ENCODE assay signal across 16 cellular contexts in the genomic region with DNA sequence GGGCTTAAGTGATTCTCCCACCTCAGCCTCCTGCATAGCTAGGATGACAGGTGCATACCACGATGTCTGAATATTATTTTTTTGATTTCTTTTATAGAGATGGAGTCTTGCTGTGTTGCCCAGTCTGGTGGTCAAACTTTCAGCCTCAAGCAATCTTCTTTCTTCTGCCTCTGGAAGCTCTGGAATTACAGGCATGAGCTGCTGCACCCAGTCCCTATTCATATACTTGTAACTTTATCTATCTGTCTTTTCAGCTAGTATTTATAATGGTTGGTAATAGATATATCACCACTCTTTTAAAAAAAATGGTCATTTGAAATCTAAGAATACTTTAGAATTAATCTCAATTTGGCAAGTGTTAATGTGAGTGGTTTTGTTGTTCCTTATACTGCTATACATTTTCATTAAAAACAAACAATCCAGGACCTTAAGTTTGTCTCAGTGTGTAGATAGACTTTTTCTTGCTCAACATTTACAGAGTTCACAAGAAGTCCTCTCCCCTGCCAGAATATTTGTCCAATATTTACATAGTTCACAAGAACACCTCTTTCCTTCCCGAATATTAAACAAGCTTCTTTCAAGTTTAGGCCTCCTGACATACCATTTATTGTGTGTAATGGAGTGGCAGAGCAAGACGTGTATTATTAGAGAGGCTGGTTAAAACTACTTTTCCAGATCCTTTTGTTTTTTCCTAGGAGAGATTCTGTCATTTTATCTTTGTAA.
"Had no signal": no experiment of that assay in that cellular context is flagged by ENCODE, and none has a peak within 500 bp of the region (broad histone marks: within the 10 kb centered on the region; RNA-seq: fewer than 3 reads in every experiment).

No MANE protein-coding gene starts in this region.

- H3K27ac ChIP-seq: coronary artery, dorsolateral prefrontal cortex, foreskin keratinocyte, heart right ventricle, left ventricle myocardium inferior had no signal

- ATAC-seq: foreskin keratinocyte, heart right ventricle, left cardiac atrium, mucosa of descending colon had no signal

- H3K4me1 Mint-ChIP-seq: mesothelial cell of epicardium had no signal

- H3K27ac Mint-ChIP-seq: mesothelial cell of epicardium had no signal

- H3K4me3 ChIP-seq: coronary artery, dorsolateral prefrontal cortex, esophagus muscularis mucosa, heart right ventricle, left ventricle myocardium inferior, mucosa of descending colon had no signal

- H3K27me3 ChIP-seq: dorsolateral prefrontal cortex, esophagus muscularis mucosa, foreskin keratinocyte, heart right ventricle had no signal

- H3K36me3 ChIP-seq: esophagus muscularis mucosa, heart right ventricle, left ventricle myocardium inferior had no signal

- H3K9me3 ChIP-seq: esophagus muscularis mucosa had no signal

- H3K4me3 Mint-ChIP-seq: mesothelial cell of epicardium had no signal

- DNase-seq: dermis blood vessel endothelial cell; dorsolateral prefrontal cortex; effector CD4-positive, alpha-beta T cell; effector memory CD4-positive, alpha-beta T cell; foreskin keratinocyte; glutamatergic neuron; head of caudate nucleus; heart right ventricle; hippocampal formation; left cardiac atrium; left ventricle myocardium inferior; mesenchymal stem cell; mucosa of descending colon had no signal

- H3K4me1 ChIP-seq: foreskin keratinocyte, heart right ventricle, left ventricle myocardium inferior had no signal
